ENCODE assay signal across 8 cellular contexts in genomic region chr6:3119040-3119723, GRCh38. TPM values are rescaled to one million over a fixed set of nuclear protein-coding genes. Genes with fewer than 3 reads are reported as not detected.
DNase-seq lines count a peak whose midpoint lies in the region; ATAC-seq, FAIRE-seq and TF ChIP-seq lines count a peak whose summit lies in the region.

No MANE protein-coding gene starts in this region.

- peak overlapping the region; percentile 81 for H3K4me3 Mint-ChIP-seq in endodermal cell

- CTCF ChIA-PET in Panc1 (lab: Charles Lee) = no interaction called here

- H3K9me3 ChIP-seq in Panc1 (ENCODE audit: control insufficient read depth, insufficient read depth, low read depth, low read length) = no peaks in the 10 kb centered on the region
- H3K9me3 ChIP-seq in endodermal cell (ENCODE audit: control insufficient read depth, low read length) = no peaks in the 10 kb centered on the region
- no peaks in the 10 kb centered on the region for H3K9me3 ChIP-seq in muscle layer of duodenum (ENCODE audit: control insufficient read depth in 1 of 2, low read length in 2 of 2)

- H3K36me3 ChIP-seq in Panc1 (ENCODE audit: control insufficient read depth, insufficient read depth, low read length) (peaks cover 4% of the 10 kb centered on the region; the same call in 1 of the 2 replicates), endodermal cell (ENCODE audit: control insufficient read depth, insufficient read depth, low read length) (peaks cover 10% of the 10 kb centered on the region), muscle layer of duodenum (ENCODE audit: control insufficient read depth in 1 of 2, insufficient read depth in 2 of 2, low read length in 2 of 2) (peaks cover 7 to 14% of the 10 kb centered on the region in 2 donors)

- peak overlapping the region; percentile 87 for H3K27ac Mint-ChIP-seq in endodermal cell

- POLR2A ChIA-PET in Panc1 (lab: Charles Lee) = no interaction called here

- H3K4me1 Mint-ChIP-seq in endodermal cell = peaks cover 14% of the 10 kb centered on the region

- no peaks in the 10 kb centered on the region for H3K9me3 Mint-ChIP-seq in endodermal cell

- DNase-seq in Panc1 (ENCODE audit: low read depth, low spot score) = no peak
- DNase-seq in endodermal cell = no peak
- no peak for DNase-seq in urothelium cell line (ENCODE audit: low spot score)
- DNase-seq in stimulated activated naive CD4-positive, alpha-beta T cell treated with Interleukin-2 at 50 U/mL for 16 hours (lab: John Stamatoyannopoulos, UW) = no peak

- H3K27me3 Mint-ChIP-seq in endodermal cell (ENCODE audit: insufficient read depth) = no peaks in the 10 kb centered on the region

- FAIRE-seq in urothelium cell line (lab: Jason Lieb, UNC) = no peak

- TF ChIP-seq CTCF in 22Rv1 (IDR thresholded peaks at IDR 0.05) (no peak), Panc1 (IDR thresholded peaks at IDR 0.05) (no peak), endodermal cell (conservative IDR thresholded peaks at IDR 0.05) (no peak)

- H3K4me1 ChIP-seq in Panc1 (ENCODE audit: control insufficient read depth, insufficient read depth, low read length) (peaks cover 4% of the 10 kb centered on the region; the same call in 1 of the 2 replicates), endodermal cell (ENCODE audit: control insufficient read depth, insufficient read depth, low read length) (no peaks in the 10 kb centered on the region), muscle layer of duodenum (ENCODE audit: control insufficient read depth in 1 of 2, insufficient read depth in 2 of 2, low read length in 2 of 2) (peaks cover 0 to 14% of the 10 kb centered on the region in 2 donors)

- H3K4me3 ChIP-seq in Panc1 (ENCODE audit: low read depth in 2 of 2, low read length in 2 of 2) = peak overlapping the region; percentile 72 to 96
- H3K4me3 ChIP-seq in endodermal cell (ENCODE audit: low read length) = peak overlapping the region; percentile 98
- H3K4me3 ChIP-seq in muscle layer of duodenum (ENCODE audit: low read depth in 1 of 2, low read length in 2 of 2) = peak overlapping the region; percentile 75 to 82

- H3K27ac ChIP-seq in 22Rv1 = peak overlapping the region; percentile 92
- H3K27ac ChIP-seq in Panc1 (ENCODE audit: low read length) = peak overlapping the region; percentile 88
- H3K27ac ChIP-seq in endodermal cell (ENCODE audit: low read depth, low read length) = peak overlapping the region; percentile 97
- H3K27ac ChIP-seq in muscle layer of duodenum (ENCODE audit: low read length) = peak overlapping the region; percentile 54

- intact Hi-C loops in Panc1 (cut with micrococcal nuclease; ENCODE audit: unreplicated experiment) = no loop called here

- WGBS in endodermal cell (ENCODE audit: insufficient coverage in 1 of 2, insufficient read length in 1 of 2), 2 experiments = 25 to 26% methylated on average over 17 to 19 of the region's 19 CpGs

- ATAC-seq in GM18498 (IDR thresholded peaks at IDR 0.05; ENCODE audit: unreplicated experiment) (peak; percentile 40), HG02943 (IDR thresholded peaks at IDR 0.05; ENCODE audit: low read depth, unreplicated experiment) (peak; percentile 36), Panc1 (peak; percentile 63)

- peaks cover 2% of the 10 kb centered on the region for H3K36me3 Mint-ChIP-seq in endodermal cell (ENCODE audit: low read depth)

- BruUV-seq in Panc1 (replicated peaks; lab: Mats Ljungman, UMichigan) = TSS peak; percentile 63

- no peaks in the 10 kb centered on the region for H3K27me3 ChIP-seq in Panc1 (ENCODE audit: control insufficient read depth, insufficient read depth, low read length)
- no peaks in the 10 kb centered on the region for H3K27me3 ChIP-seq in endodermal cell (ENCODE audit: control insufficient read depth, insufficient read depth, low read length, poor library complexity, severe bottlenecking)
- H3K27me3 ChIP-seq in muscle layer of duodenum (ENCODE audit: low read depth, low read length) = no peaks in the 10 kb centered on the region

- in situ Hi-C loops in Panc1 (cut with HindIII; ENCODE audit: low pct_unique_long_range_greater_than_20kb, low sequenced_read_pairs) = no loop called here

- peak overlapping the region; percentile 56 for H3K9ac ChIP-seq in endodermal cell (ENCODE audit: extremely low read depth, low read length, poor library complexity, severe bottlenecking)

RNA-seq across cellular contexts. Expression of gene BPHL, which starts 0.7 kb away (rescaled TPM):
- total RNA-seq in Panc1 (2021; ENCODE audit: unreplicated experiment) (36.3 TPM), endodermal cell (10 to 100 TPM; 42.8 to 42.9 TPM)
- polyA plus RNA-seq in Panc1 (2012; ENCODE audit: insufficient read length) = 42.5 TPM
- 33.5 TPM for polyA plus RNA-seq in endodermal cell (2013, experiment 1 of 2)
- 32.0 TPM for polyA plus RNA-seq in endodermal cell (2013, experiment 2 of 2)

RNA-seq across cellular contexts. Expression of gene TUBB2A, which starts 38.2 kb away (rescaled TPM):
- total RNA-seq in Panc1 (2021; ENCODE audit: unreplicated experiment) (33.3 TPM), endodermal cell (100 to 1,000 TPM; 262 to 297 TPM)
- polyA plus RNA-seq in Panc1 (2012; ENCODE audit: insufficient read length) = 80.7 TPM
- 327 TPM for polyA plus RNA-seq in endodermal cell (2013, experiment 1 of 2)
- 301 TPM for polyA plus RNA-seq in endodermal cell (2013, experiment 2 of 2)

RNA-seq across cellular contexts. Expression of gene RIPK1, which starts 50.9 kb away (rescaled TPM):
- total RNA-seq in Panc1 (2021; ENCODE audit: unreplicated experiment) (31.6 TPM), endodermal cell (10 to 100 TPM; 10.2 to 18.7 TPM)
- 24.1 TPM for polyA plus RNA-seq in Panc1 (2012; ENCODE audit: insufficient read length)
- 10.6 TPM for polyA plus RNA-seq in endodermal cell (2013, experiment 1 of 2)
- 10.9 TPM for polyA plus RNA-seq in endodermal cell (2013, experiment 2 of 2)
